ENCODE assay signal across 8 cellular contexts in genomic region chr3:30227571-30228301, GRCh38.
DNase-seq lines count a peak whose midpoint lies in the region; TF ChIP-seq lines count a peak whose summit lies in the region.

No MANE protein-coding gene starts in this region.

- H3K9me3 ChIP-seq in BLaER1 treated with 17β-estradiol and CSF1 and Interleukin-3, amounts not matched to agents 10 nM and 100 nM (replicated peaks in 1 of 11), result peaks cover 0 to 6% (median 4%) of the 10 kb centered on the region in 11 experiments; a peak in 5 of 22 replicates
- no peaks in the 10 kb centered on the region for H3K9me3 ChIP-seq in breast epithelium
- H3K9me3 ChIP-seq in CD4-positive, alpha-beta memory T cell (ENCODE audit: control insufficient read depth in 1 of 2, low read length in 2 of 2), result no peaks in the 10 kb centered on the region
- no peaks in the 10 kb centered on the region for H3K9me3 ChIP-seq in testis

- peak overlapping the region in 5 of 11 experiments; percentile 32 to 71 (median 60); a peak in 8 of 22 replicates for H3K9ac ChIP-seq in BLaER1 treated with 17β-estradiol and CSF1 and Interleukin-3, amounts not matched to agents 10 nM and 100 nM

- H3K36me3 ChIP-seq in BLaER1 treated with 17β-estradiol and CSF1 and Interleukin-3, amounts not matched to agents 10 nM and 100 nM, result no peaks in the 10 kb centered on the region
- H3K36me3 ChIP-seq in breast epithelium (no peaks in the 10 kb centered on the region), testis (ENCODE audit: low read depth, missing control alignments) (no peaks in the 10 kb centered on the region)
- H3K36me3 ChIP-seq in CD4-positive, alpha-beta memory T cell (ENCODE audit: insufficient read depth, low read length), result no peaks in the 10 kb centered on the region

- peak overlapping the region in 1 of 7 donors; percentile 5 for H3K27ac Mint-ChIP-seq in CD4-positive, alpha-beta memory T cell

- no peaks in the 10 kb centered on the region for H4K20me1 ChIP-seq in BLaER1 treated with 17β-estradiol and CSF1 and Interleukin-3, amounts not matched to agents 10 nM and 100 nM

- H3K27me3 Mint-ChIP-seq in CD4-positive, alpha-beta memory T cell, result no peaks in the 10 kb centered on the region

- intact Hi-C loops in breast epithelium (cut with DNase I; ENCODE audit: low total_unique reads) (no loop called here), testis (cut with DNase I; ENCODE audit: low total_unique reads) (no loop called here)
- intact Hi-C loops in CD4-positive, alpha-beta memory T cell (cut with micrococcal nuclease), result no loop called here

- peaks cover 0 to 74% (median 37%) of the 10 kb centered on the region in 10 experiments; a peak in 13 of 20 replicates for H3K4me1 ChIP-seq in BLaER1 treated with 17β-estradiol and CSF1 and Interleukin-3, amounts not matched to agents 10 nM and 100 nM
- no peaks in the 10 kb centered on the region for H3K4me1 ChIP-seq in breast epithelium
- H3K4me1 ChIP-seq in CD4-positive, alpha-beta memory T cell (ENCODE audit: insufficient read depth, low read length), result peaks cover 7% of the 10 kb centered on the region
- H3K4me1 ChIP-seq in testis, result no peaks in the 10 kb centered on the region

- CTCF ChIA-PET in CD4-positive, alpha-beta memory T cell (lab: Charles Lee; ENCODE audit: partially characterized antibody), result no interaction called here

- H3K9me3 Mint-ChIP-seq in CD4-positive, alpha-beta memory T cell, result peaks cover 0 to 2% (median 0%) of the 10 kb centered on the region in 8 donors

- WGBS in testis, 2 donors, result 37 to 48% methylated on average over 2 of the region's 2 CpGs

- H3K36me3 Mint-ChIP-seq in CD4-positive, alpha-beta memory T cell, result no peaks in the 10 kb centered on the region

- peaks cover 3 to 13% (median 10%) of the 10 kb centered on the region in 4 donors for H3K4me1 Mint-ChIP-seq in CD4-positive, alpha-beta memory T cell

- H3K4me3 ChIP-seq in BLaER1 treated with 17β-estradiol and CSF1 and Interleukin-3, amounts not matched to agents 10 nM and 100 nM, result no peak overlapping the region; a peak in 1 of 20 replicates
- no peak overlapping the region for H3K4me3 ChIP-seq in breast epithelium
- no peak overlapping the region for H3K4me3 ChIP-seq in CD4-positive, alpha-beta memory T cell (ENCODE audit: low read length in 2 of 2)
- H3K4me3 ChIP-seq in testis, result no peak overlapping the region

- no peak for TF ChIP-seq CTCF in breast epithelium (IDR thresholded peaks at IDR 0.05)
- TF ChIP-seq CTCF in testis (IDR thresholded peaks at IDR 0.05), result no peak

- H3K4me3 Mint-ChIP-seq in CD4-positive, alpha-beta memory T cell, result peak overlapping the region in 1 of 8 donors; percentile 55

- POLR2A ChIA-PET in CD4-positive, alpha-beta memory T cell (lab: Charles Lee; ENCODE audit: partially characterized antibody), result no interaction called here

- H3K4me2 ChIP-seq in BLaER1 treated with 17β-estradiol and CSF1 and Interleukin-3, amounts not matched to agents 10 nM and 100 nM, result peak overlapping the region in 8 of 11 experiments; percentile 19 to 83 (median 66); a peak in 16 of 22 replicates

- no peaks in the 10 kb centered on the region for H3K27me3 ChIP-seq in BLaER1 treated with 17β-estradiol and CSF1 and Interleukin-3, amounts not matched to agents 10 nM and 100 nM
- H3K27me3 ChIP-seq in breast epithelium (no peaks in the 10 kb centered on the region), testis (no peaks in the 10 kb centered on the region)
- H3K27me3 ChIP-seq in CD4-positive, alpha-beta memory T cell (ENCODE audit: insufficient read depth, low read length), result no peaks in the 10 kb centered on the region

- TF ChIP-seq POLR2A in breast epithelium (IDR thresholded peaks at IDR 0.05) (no peak), testis (IDR thresholded peaks at IDR 0.05) (no peak)

- H3K27ac ChIP-seq in BLaER1 treated with 17β-estradiol and CSF1 and Interleukin-3, amounts not matched to agents 10 nM and 100 nM, result peak overlapping the region in 9 of 11 experiments; percentile 49 to 89 (median 63); a peak in 17 of 22 replicates
- H3K27ac ChIP-seq in breast epithelium (peak overlapping the region; percentile 2 to 39), testis (no peak overlapping the region)
- H3K27ac ChIP-seq in CD4-positive, alpha-beta memory T cell (ENCODE audit: low read depth, low read length), result no peak overlapping the region

- DNase-seq in NCI-H226, result peak; percentile 78
- DNase-seq in breast epithelium (ENCODE audit: low spot score in 2 of 2), result no peak
- DNase-seq in myocyte (ENCODE audit: low read depth), result peak; percentile 84
- no peak for DNase-seq in CD4-positive, alpha-beta memory T cell
- DNase-seq in globus pallidus (ENCODE audit: low spot score), result no peak
- DNase-seq in SK-N-DZ (ENCODE audit: low spot score), result no peak
- no peak for DNase-seq in testis

Comparison
In these comparisons a context has a peak if more than half of its experiments do, and no peak if none do; other contexts are left out.
1. H3K27ac ChIP-seq: peak in BLaER1 treated with 17β-estradiol and CSF1 and Interleukin-3, amounts not matched to agents 10 nM and 100 nM (9 of 11) and breast epithelium (2 of 2); none in CD4-positive, alpha-beta memory T cell (single experiment) and testis (0 of 2).
2. DNase-seq: peak in NCI-H226 (single experiment) and myocyte (single experiment); none in breast epithelium (0 of 2), CD4-positive, alpha-beta memory T cell (0 of 5), globus pallidus (single experiment), SK-N-DZ (single experiment) and testis (single experiment).